Comparison of ENCODE assay signal across 28 cellular contexts in the genomic region with DNA sequence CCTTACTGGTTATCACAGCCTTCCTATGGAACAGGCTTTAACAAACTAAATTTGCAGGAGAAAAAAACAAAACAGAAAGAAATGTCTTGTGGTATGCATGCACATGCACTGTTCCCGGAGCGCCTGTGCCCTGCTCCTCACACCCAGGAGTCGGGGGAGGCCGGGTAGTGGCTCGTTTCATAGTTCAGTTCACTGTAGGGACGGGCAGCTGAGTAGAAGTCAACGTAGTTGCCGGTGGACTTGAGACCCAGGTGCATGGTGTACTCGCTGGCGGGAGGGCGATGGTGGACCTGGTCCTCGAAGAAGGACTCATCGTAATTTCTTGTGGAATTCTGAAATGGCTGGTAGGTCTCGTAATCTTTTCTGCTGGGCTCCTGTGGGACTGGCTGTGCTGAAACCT.
"Had no signal": no experiment of that assay in that cellular context is flagged by ENCODE, and none has a peak within 500 bp of the region (broad histone marks: within the 10 kb centered on the region; RNA-seq: fewer than 3 reads in every experiment).

No MANE protein-coding gene starts in this region.

- H3K27ac ChIP-seq: stomach, suprapubic skin, testis, thoracic aorta, thyroid gland, tibial artery, tibial nerve, transverse colon, upper lobe of left lung, upper lobe of right lung, uterus, vagina had no signal

- H3K27me3 ChIP-seq: stomach, testis, thyroid gland, tibial artery, tibial nerve, transverse colon, upper lobe of left lung, upper lobe of right lung, uterus, vagina had no signal

- H3K27ac Mint-ChIP-seq: stimulated activated effector memory CD8-positive, alpha-beta T cell treated with anti-CD3 and anti-CD28 coated beads, Interleukin-12 subunit alpha, Interleukin-12 subunit beta, amount 100 ng/mL, for 72 hours; stimulated activated memory B cell treated with anti-CD40 and anti-IgM and Interleukin-4, amounts not matched to agents 10 μg/mL and 1 μg/mL and 100 μg/mL, for 72 hours; stimulated activated naive B cell treated with anti-CD40 and anti-IgM and Interleukin-4, amounts not matched to agents 10 μg/mL and 1 μg/mL and 100 μg/mL, for 72 hours; stimulated activated naive CD8-positive, alpha-beta T cell treated with anti-CD3 and anti-CD28 coated beads, Interleukin-15, amount 100 ng/mL, for 72 hours; stimulated activated naive CD8-positive, alpha-beta T cell treated with anti-CD3 and anti-CD28 coated beads, Interleukin-15, Interleukin-2, amounts not matched to agents 100 ng/mL and 50 ng/mL, for 24 hours; type B pancreatic cell had no signal

- DNase-seq: stimulated activated CD4-positive, alpha-beta T cell treated with anti-CD3 and anti-CD28 coated beads, Interleukin-2, amount 100 ng/mL, for 48 hours; stimulated activated CD4-positive, alpha-beta T cell treated with anti-CD3 and anti-CD28 coated beads, Interleukin-4, amount 100 ng/mL, for 1 hour; stimulated activated CD4-positive, alpha-beta T cell treated with anti-CD3 and anti-CD28 coated beads, Interleukin-4, amount 100 ng/mL, for 24 hours; stimulated activated CD4-positive, alpha-beta T cell treated with anti-CD3 and anti-CD28 coated beads, Interleukin-4, amount 100 ng/mL, for 4 hours; stimulated activated CD8-positive, alpha-beta memory T cell treated with anti-CD3 and anti-CD28 coated beads, Interleukin-4, amount 100 ng/mL, for 48 hours; stimulated activated naive B cell treated with anti-CD40 and anti-IgM and Interleukin-4, amounts not matched to agents 10 μg/mL and 1 μg/mL and 100 μg/mL, for 72 hours; stimulated activated naive CD4-positive, alpha-beta T cell; stimulated activated naive CD4-positive, alpha-beta T cell treated with Interleukin-2 at 50 U/mL for 16 hours; stimulated activated naive CD8-positive, alpha-beta T cell treated with anti-CD3 and anti-CD28 coated beads, Interleukin-15, amount 100 ng/mL, for 72 hours; stimulated activated naive CD8-positive, alpha-beta T cell treated with anti-CD3 and anti-CD28 coated beads, Interleukin-15, Interleukin-2, amounts not matched to agents 100 U/mL and 50 U/mL, for 24 hours; stomach; substantia nigra; testis; thyroid gland; tibial artery; transverse colon; trophoblast cell; upper lobe of right lung; uterus had no signal

- H3K36me3 Mint-ChIP-seq: stimulated activated effector memory CD8-positive, alpha-beta T cell treated with anti-CD3 and anti-CD28 coated beads, Interleukin-12 subunit alpha, Interleukin-12 subunit beta, amount 100 ng/mL, for 72 hours; stimulated activated memory B cell treated with anti-CD40 and anti-IgM and Interleukin-4, amounts not matched to agents 10 μg/mL and 1 μg/mL and 100 μg/mL, for 72 hours; stimulated activated naive B cell treated with anti-CD40 and anti-IgM and Interleukin-4, amounts not matched to agents 10 μg/mL and 1 μg/mL and 100 μg/mL, for 72 hours had no signal

- ATAC-seq: stimulated activated effector memory CD8-positive, alpha-beta T cell treated with anti-CD3 and anti-CD28 coated beads, Interleukin-12 subunit alpha, Interleukin-12 subunit beta, amount 100 ng/mL, for 72 hours; stimulated activated memory B cell treated with anti-CD40 and anti-IgM and Interleukin-4, amounts not matched to agents 10 μg/mL and 1 μg/mL and 100 μg/mL, for 72 hours; stimulated activated naive B cell treated with anti-CD40 and anti-IgM and Interleukin-4, amounts not matched to agents 10 μg/mL and 1 μg/mL and 100 μg/mL, for 72 hours; stimulated activated naive CD8-positive, alpha-beta T cell treated with anti-CD3 and anti-CD28 coated beads, Interleukin-15, amount 100 ng/mL, for 72 hours; stimulated activated naive CD8-positive, alpha-beta T cell treated with anti-CD3 and anti-CD28 coated beads, Interleukin-15, Interleukin-2, amounts not matched to agents 100 U/mL and 50 U/mL, for 24 hours; upper lobe of right lung had no signal

- H3K9me3 Mint-ChIP-seq: stimulated activated effector memory CD8-positive, alpha-beta T cell treated with anti-CD3 and anti-CD28 coated beads, Interleukin-12 subunit alpha, Interleukin-12 subunit beta, amount 100 ng/mL, for 72 hours; stimulated activated memory B cell treated with anti-CD40 and anti-IgM and Interleukin-4, amounts not matched to agents 10 μg/mL and 1 μg/mL and 100 μg/mL, for 72 hours; stimulated activated naive CD8-positive, alpha-beta T cell treated with anti-CD3 and anti-CD28 coated beads, Interleukin-15, amount 100 ng/mL, for 72 hours; stimulated activated naive CD8-positive, alpha-beta T cell treated with anti-CD3 and anti-CD28 coated beads, Interleukin-15, Interleukin-2, amounts not matched to agents 100 ng/mL and 50 ng/mL, for 24 hours had no signal

- H3K36me3 ChIP-seq: stomach, suprapubic skin, thoracic aorta, thyroid gland, tibial artery, tibial nerve, transverse colon, upper lobe of left lung, upper lobe of right lung, uterus, vagina had no signal

- H3K4me3 Mint-ChIP-seq: stimulated activated effector memory CD8-positive, alpha-beta T cell treated with anti-CD3 and anti-CD28 coated beads, Interleukin-12 subunit alpha, Interleukin-12 subunit beta, amount 100 ng/mL, for 72 hours; stimulated activated memory B cell treated with anti-CD40 and anti-IgM and Interleukin-4, amounts not matched to agents 10 μg/mL and 1 μg/mL and 100 μg/mL, for 72 hours; stimulated activated naive B cell treated with anti-CD40 and anti-IgM and Interleukin-4, amounts not matched to agents 10 μg/mL and 1 μg/mL and 100 μg/mL, for 72 hours; stimulated activated naive CD8-positive, alpha-beta T cell treated with anti-CD3 and anti-CD28 coated beads, Interleukin-15, amount 100 ng/mL, for 72 hours; stimulated activated naive CD8-positive, alpha-beta T cell treated with anti-CD3 and anti-CD28 coated beads, Interleukin-15, Interleukin-2, amounts not matched to agents 100 ng/mL and 50 ng/mL, for 24 hours; type B pancreatic cell had no signal

- H3K4me1 Mint-ChIP-seq: stimulated activated effector memory CD8-positive, alpha-beta T cell treated with anti-CD3 and anti-CD28 coated beads, Interleukin-12 subunit alpha, Interleukin-12 subunit beta, amount 100 ng/mL, for 72 hours; stimulated activated memory B cell treated with anti-CD40 and anti-IgM and Interleukin-4, amounts not matched to agents 10 μg/mL and 1 μg/mL and 100 μg/mL, for 72 hours; stimulated activated naive CD8-positive, alpha-beta T cell treated with anti-CD3 and anti-CD28 coated beads, Interleukin-15, amount 100 ng/mL, for 72 hours had no signal

- H3K4me1 ChIP-seq: stomach, suprapubic skin, testis, thyroid gland, tibial artery, tibial nerve, transverse colon, upper lobe of right lung, uterus, vagina had no signal

- H3K4me3 ChIP-seq: stomach, suprapubic skin, testis, thoracic aorta, thyroid gland, tibial artery, tibial nerve, transverse colon, upper lobe of left lung, upper lobe of right lung, uterus, vagina had no signal

- H3K27me3 Mint-ChIP-seq: stimulated activated memory B cell treated with anti-CD40 and anti-IgM and Interleukin-4, amounts not matched to agents 10 μg/mL and 1 μg/mL and 100 μg/mL, for 72 hours; type B pancreatic cell had no signal
